22 cellular contexts compared by ENCODE assay signal in genomic region chr13:24209138-24209537, GRCh38.
"Had no signal": no experiment of that assay in that cellular context is flagged by ENCODE, and none has a peak within 500 bp of the region (broad histone marks: within the 10 kb centered on the region; RNA-seq: fewer than 3 reads in every experiment).

No MANE protein-coding gene starts in this region.

- ATAC-seq: naive thymus-derived CD4-positive, alpha-beta T cell had no signal

- DNase-seq: colonic mucosa; effector CD4-positive, alpha-beta T cell; endodermal cell; erythroblast; foreskin melanocyte; head of caudate nucleus; hippocampal formation; left colon; left ventricle myocardium superior; mesendoderm; naive thymus-derived CD4-positive, alpha-beta T cell; small intestine; stimulated activated CD4-positive, alpha-beta T cell treated with anti-CD3 and anti-CD28 coated beads, Interleukin-12 subunit alpha, Interleukin-12 subunit beta, amount 100 ng/mL, for 4 hours; stimulated activated naive CD4-positive, alpha-beta T cell; stomach; tibial artery; upper lobe of left lung; uterus had no signal

- H3K9me3 ChIP-seq: colonic mucosa, neutrophil, right atrium auricular region, stomach, suprapubic skin, tibial artery, upper lobe of left lung, uterus had no signal

- H3K36me3 ChIP-seq: colonic mucosa, neutrophil, right atrium auricular region, stomach, suprapubic skin, tibial artery, upper lobe of left lung, uterus had no signal

- H3K27me3 ChIP-seq: colonic mucosa, neutrophil, right atrium auricular region, stomach, suprapubic skin, tibial artery, upper lobe of left lung, uterus had no signal

- H3K4me3 ChIP-seq: colonic mucosa, right atrium auricular region, stomach, suprapubic skin, tibial artery, upper lobe of left lung, uterus had no signal

- FAIRE-seq: endothelial cell of umbilical vein, small intestine had no signal

- H3K27ac ChIP-seq: colonic mucosa, neutrophil, right atrium auricular region, stomach, suprapubic skin, tibial artery, uterus had no signal

- H3K4me1 ChIP-seq: colonic mucosa, tibial artery, uterus had no signal
